In the genomic region with DNA sequence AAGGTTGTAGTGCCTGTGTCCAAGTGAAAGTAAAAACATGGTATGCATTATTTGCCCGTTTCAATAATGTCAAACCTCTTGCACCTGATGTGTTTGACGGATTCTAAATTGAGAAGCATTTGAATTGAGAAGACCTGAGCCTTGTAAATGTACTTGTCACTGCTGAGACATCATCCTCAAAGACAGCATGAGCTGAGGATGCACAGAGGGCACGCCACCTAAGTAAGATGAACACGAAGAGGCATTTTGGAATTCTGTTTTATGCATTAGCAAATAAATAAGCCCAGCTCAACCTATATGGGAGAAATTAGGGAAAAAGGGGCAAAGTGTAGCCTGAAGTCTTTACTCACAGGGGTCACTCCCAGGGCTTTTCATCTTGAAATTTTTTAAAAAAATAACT, we compare ENCODE assay signal across 3 cellular contexts.
"Had no signal": no experiment of that assay in that cellular context is flagged by ENCODE, and none has a peak within 500 bp of the region (broad histone marks: within the 10 kb centered on the region; RNA-seq: fewer than 3 reads in every experiment).

No MANE protein-coding gene starts in this region.

- DNase-seq: GDM1, GF-D8 had no signal

- H3K4me3 ChIP-seq: GM12878 had no signal

- ATAC-seq: GM12878 had no signal
